8 cellular contexts compared by ENCODE assay signal in the genomic region with DNA sequence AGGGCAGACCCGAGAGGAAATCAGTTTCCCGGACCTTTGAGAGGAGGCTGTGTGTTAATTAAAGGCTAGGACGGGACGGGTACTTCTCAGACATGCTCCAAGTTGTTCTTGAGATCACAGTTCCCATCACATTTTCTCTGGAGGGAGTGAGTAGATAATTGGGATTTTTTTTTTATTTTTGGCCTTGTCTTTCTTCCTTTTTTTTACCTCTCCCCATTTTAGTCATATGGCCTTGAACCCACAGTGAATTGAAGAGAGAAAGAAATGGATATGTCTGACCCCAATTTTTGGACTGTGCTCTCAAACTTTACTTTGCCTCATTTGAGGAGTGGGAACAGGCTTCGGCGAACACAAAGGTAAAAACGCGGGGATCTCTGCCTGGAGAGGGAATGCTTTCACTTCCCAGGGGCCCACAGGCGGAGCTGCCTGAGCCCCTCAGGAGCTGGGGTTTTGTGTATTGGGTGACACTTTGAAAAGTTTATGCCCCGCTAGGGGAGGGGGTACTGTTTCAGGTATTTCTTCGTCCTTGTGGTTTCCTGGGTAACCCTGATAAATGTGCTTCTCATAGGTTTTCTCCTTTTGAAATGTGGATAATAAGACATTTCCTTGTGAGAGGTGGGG.
DNase-seq lines count a peak whose midpoint lies in the region; TF ChIP-seq lines count a peak whose summit lies in the region.

No MANE protein-coding gene starts in this region.

- no peaks in the 10 kb centered on the region for H3F3A ChIP-seq in OCI-LY1 (ENCODE audit: insufficient read depth, low read length)

- H3K9me3 ChIP-seq in BLaER1 (no peaks in the 10 kb centered on the region), OCI-LY1 (ENCODE audit: low read length) (no peaks in the 10 kb centered on the region), ectodermal cell (ENCODE audit: control insufficient read depth, low read length) (no peaks in the 10 kb centered on the region)

- peaks cover 43% of the 10 kb centered on the region for H3K4me1 ChIP-seq in BLaER1
- peaks cover 18% of the 10 kb centered on the region for H3K4me1 ChIP-seq in OCI-LY1 (ENCODE audit: insufficient read depth, low read length, severe bottlenecking)
- peaks cover 6% of the 10 kb centered on the region for H3K4me1 ChIP-seq in ectodermal cell (ENCODE audit: control insufficient read depth, insufficient read depth, low read length)

- H3K79me2 ChIP-seq in OCI-LY1 (ENCODE audit: insufficient read depth, low read length) = no peaks in the 10 kb centered on the region

- 3 to 7% methylated on average over 11 of the region's 11 CpGs for WGBS in ectodermal cell, 2 experiments

- H3K4me3 ChIP-seq in BLaER1 (peak overlapping the region; percentile 74), OCI-LY1 (ENCODE audit: low read depth, low read length, poor library complexity, severe bottlenecking) (peak overlapping the region; percentile 66), ectodermal cell (ENCODE audit: insufficient read depth, low read depth, low read length) (peak overlapping the region; percentile 52)

- no peaks in the 10 kb centered on the region for H4K20me1 ChIP-seq in BLaER1
- no peaks in the 10 kb centered on the region for H4K20me1 ChIP-seq in OCI-LY1 (ENCODE audit: insufficient read depth, low read length)

- H3K9ac ChIP-seq in BLaER1 (peak overlapping the region; percentile 84), OCI-LY1 (ENCODE audit: low read length) (peak overlapping the region; percentile 68)

- no peak for DNase-seq in NCI-H2227 treated with DMSO at 0.1 percent for 48 hours (lab: John Stamatoyannopoulos, UW)
- DNase-seq in HuH-7 (ENCODE audit: low spot score) = no peak
- no peak for DNase-seq in DMS153 (lab: John Stamatoyannopoulos, UW)
- no peak for DNase-seq in cortex of kidney (lab: John Stamatoyannopoulos, UW)

- H3K9me3 Mint-ChIP-seq in nephron = no peaks in the 10 kb centered on the region

- H3K4me2 ChIP-seq in BLaER1 (peak overlapping the region; percentile 96), OCI-LY1 (ENCODE audit: low read length) (peak overlapping the region; percentile 74)

- H3K27ac ChIP-seq in BLaER1 (peak overlapping the region; percentile 81), OCI-LY1 (ENCODE audit: low read depth, low read length, poor library complexity, severe bottlenecking) (no peak overlapping the region), ectodermal cell (ENCODE audit: insufficient read depth, low read depth, low read length, poor library complexity, severe bottlenecking) (no peak overlapping the region)

- H3K36me3 ChIP-seq in BLaER1 = no peaks in the 10 kb centered on the region
- no peaks in the 10 kb centered on the region for H3K36me3 ChIP-seq in OCI-LY1 (ENCODE audit: insufficient read depth, low read length)
- H3K36me3 ChIP-seq in ectodermal cell (ENCODE audit: control insufficient read depth, insufficient read depth, low read length) = no peaks in the 10 kb centered on the region

- H3K27ac Mint-ChIP-seq in nephron = peak overlapping the region; percentile 95 to 98 (median 95)

- no peaks in the 10 kb centered on the region for H3K36me3 Mint-ChIP-seq in nephron (ENCODE audit: low read depth)

- H3K4me3 Mint-ChIP-seq in nephron = peak overlapping the region; percentile 90 to 95 (median 93)

- no peaks in the 10 kb centered on the region for H3K9me2 ChIP-seq in OCI-LY1 (ENCODE audit: low read depth, low read length)

- peak overlapping the region; percentile 91 for H2AFZ ChIP-seq in OCI-LY1 (ENCODE audit: low read length)

- no peaks in the 10 kb centered on the region for H3K27me3 Mint-ChIP-seq in nephron (ENCODE audit: low read depth)

- peaks cover 33% of the 10 kb centered on the region for H3K4me1 Mint-ChIP-seq in nephron

- no peaks in the 10 kb centered on the region for H3K27me3 ChIP-seq in BLaER1
- no peaks in the 10 kb centered on the region for H3K27me3 ChIP-seq in OCI-LY1 (ENCODE audit: insufficient read depth, low read length)
- peaks cover 28% of the 10 kb centered on the region for H3K27me3 ChIP-seq in ectodermal cell (ENCODE audit: control insufficient read depth, insufficient read depth, low read length, poor library complexity, severe bottlenecking)

- TF ChIP-seq CTCF in OCI-LY1 (IDR thresholded peaks at IDR 0.05; ENCODE audit: low read length) (no peak), nephron (IDR thresholded peaks at IDR 0.05; ENCODE audit: unreplicated experiment in 3 of 3) (no peak)
